Comparison of ENCODE assay signal across 26 cellular contexts in genomic region chr9:87141124-87141523, GRCh38.
"Had no signal": no experiment of that assay in that cellular context is flagged by ENCODE, and none has a peak within 500 bp of the region (broad histone marks: within the 10 kb centered on the region; RNA-seq: fewer than 3 reads in every experiment).

No MANE protein-coding gene starts in this region.

- H3K27ac ChIP-seq: ascending aorta, foreskin keratinocyte, heart right ventricle, neutrophil, ovary, right lobe of liver, stomach, thyroid gland, VCaP had no signal

- H3K9me3 Mint-ChIP-seq: activated naive CD8-positive, alpha-beta T cell treated with anti-CD3 and anti-CD28 coated beads, Interleukin-2, amount 10 ng/mL, durations not matched to agents 7 days and 5 days; T-helper 2 cell treated with Interferon-gamma antibody and Interleukin-4, amounts not matched to agents 5 μg/mL and 100 μg/mL, for 36 hours had no signal

- H3K27me3 Mint-ChIP-seq: stimulated activated memory B cell treated with anti-CD40 and anti-IgM and Interleukin-4, amounts not matched to agents 10 μg/mL and 1 μg/mL and 100 μg/mL, for 72 hours had no signal

- DNase-seq: activated CD4-positive, alpha-beta T cell treated with anti-CD3 and anti-CD28 coated beads for 48 hours; activated CD4-positive, alpha-beta T cell treated with anti-CD3 and anti-CD28 coated beads, Interleukin-2, amount 50 U/mL, for 48 hours; activated CD8-positive, alpha-beta memory T cell treated with anti-CD3 and anti-CD28 coated beads for 24 hours; activated effector memory CD4-positive, alpha-beta T cell treated with Interleukin-2 at 50 U/mL for 16 hours; activated naive CD4-positive, alpha-beta T cell treated with anti-CD3 and anti-CD28 coated beads for 36 hours; activated naive CD8-positive, alpha-beta T cell treated with anti-CD3 and anti-CD28 coated beads, Interleukin-2, amount 10 ng/mL, durations not matched to agents 7 days and 5 days; cortex of kidney; foreskin keratinocyte; heart right ventricle; midbrain; naive thymus-derived CD4-positive, alpha-beta T cell; ovary; right lobe of liver; small intestine; stimulated activated CD4-positive, alpha-beta T cell treated with anti-CD3 and anti-CD28 coated beads, Interleukin-4, amount 100 ng/mL, for 4 hours; stimulated activated CD8-positive, alpha-beta memory T cell treated with anti-CD3 and anti-CD28 coated beads, Interleukin-4, amount 100 ng/mL, for 48 hours; stomach; T-helper 1 cell; thyroid gland had no signal

- H3K9me3 ChIP-seq: ascending aorta, neutrophil, ovary, right lobe of liver, stomach, thyroid gland had no signal

- H3K27ac Mint-ChIP-seq: activated naive CD4-positive, alpha-beta T cell treated with anti-CD3 and anti-CD28 coated beads for 36 hours; activated naive CD8-positive, alpha-beta T cell treated with anti-CD3 and anti-CD28 coated beads, Interleukin-2, amount 10 ng/mL, durations not matched to agents 7 days and 5 days; naive thymus-derived CD4-positive, alpha-beta T cell; progenitor cell of endocrine pancreas; stimulated activated memory B cell treated with anti-CD40 and anti-IgM and Interleukin-4, amounts not matched to agents 10 μg/mL and 1 μg/mL and 100 μg/mL, for 72 hours; T-helper 2 cell treated with Interferon-gamma antibody and Interleukin-4, amounts not matched to agents 5 μg/mL and 100 μg/mL, for 36 hours had no signal

- H3K36me3 ChIP-seq: ascending aorta, heart right ventricle, neutrophil, ovary, right lobe of liver, stomach, thyroid gland had no signal

- H3K4me1 Mint-ChIP-seq: activated naive CD8-positive, alpha-beta T cell treated with anti-CD3 and anti-CD28 coated beads, Interleukin-2, amount 10 ng/mL, durations not matched to agents 7 days and 5 days; naive thymus-derived CD4-positive, alpha-beta T cell; stimulated activated memory B cell treated with anti-CD40 and anti-IgM and Interleukin-4, amounts not matched to agents 10 μg/mL and 1 μg/mL and 100 μg/mL, for 72 hours had no signal

- H3K4me3 ChIP-seq: ascending aorta, heart right ventricle, ovary, right lobe of liver, stomach, thyroid gland had no signal

- H3K4me1 ChIP-seq: ascending aorta, foreskin keratinocyte, heart right ventricle, right lobe of liver, stomach, thyroid gland had no signal

- H3K36me3 Mint-ChIP-seq: activated naive CD8-positive, alpha-beta T cell treated with anti-CD3 and anti-CD28 coated beads, Interleukin-2, amount 10 ng/mL, durations not matched to agents 7 days and 5 days; brain; naive thymus-derived CD4-positive, alpha-beta T cell; stimulated activated memory B cell treated with anti-CD40 and anti-IgM and Interleukin-4, amounts not matched to agents 10 μg/mL and 1 μg/mL and 100 μg/mL, for 72 hours had no signal

- H3K27me3 ChIP-seq: ascending aorta, foreskin keratinocyte, neutrophil, ovary, right lobe of liver, thyroid gland had no signal

- H3K4me3 Mint-ChIP-seq: activated naive CD4-positive, alpha-beta T cell treated with anti-CD3 and anti-CD28 coated beads for 36 hours; activated naive CD8-positive, alpha-beta T cell treated with anti-CD3 and anti-CD28 coated beads, Interleukin-2, amount 10 ng/mL, durations not matched to agents 7 days and 5 days; brain; naive thymus-derived CD4-positive, alpha-beta T cell; stimulated activated memory B cell treated with anti-CD40 and anti-IgM and Interleukin-4, amounts not matched to agents 10 μg/mL and 1 μg/mL and 100 μg/mL, for 72 hours; T-helper 2 cell treated with Interferon-gamma antibody and Interleukin-4, amounts not matched to agents 5 μg/mL and 100 μg/mL, for 36 hours had no signal
